ENCODE assay signal across 12 cellular contexts in the genomic region with DNA sequence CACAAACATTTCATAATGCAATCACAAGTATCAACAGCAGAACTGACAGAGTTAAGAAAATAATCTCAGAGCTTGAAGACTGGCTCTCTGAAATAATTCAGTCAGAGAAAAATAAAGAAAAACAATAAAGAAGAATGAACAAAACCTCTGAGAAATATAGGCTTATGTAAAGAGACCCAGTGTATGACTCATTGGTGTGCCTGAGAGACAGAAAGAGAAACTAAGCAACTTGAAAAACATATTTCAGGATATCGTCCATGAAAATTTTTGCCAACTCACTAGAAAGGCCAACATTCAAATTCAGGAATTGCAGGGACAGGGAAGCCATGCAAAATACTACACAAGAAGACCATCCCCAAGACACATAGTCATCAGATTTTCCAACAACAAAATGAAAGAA. TPM values are rescaled to one million over a fixed set of nuclear protein-coding genes. Genes with fewer than 3 reads are reported as not detected.
A peak's percentile ranks its signal among the peaks of the same experiment; 100 is the strongest.
DNase-seq lines count a peak whose midpoint lies in the region; ATAC-seq and TF ChIP-seq lines count a peak whose summit lies in the region.
"Had no signal": no experiment of that assay in that cellular context is flagged by ENCODE, and none has a peak within 500 bp of the region (broad histone marks: within the 10 kb centered on the region; RNA-seq: fewer than 3 reads in every experiment).

No MANE protein-coding gene starts in this region.

- H3K27ac ChIP-seq in BLaER1 treated with 17β-estradiol and CSF1 and Interleukin-3, amounts not matched to agents 10 nM and 100 nM = peak overlapping the region in 8 of 11 experiments; percentile 13 to 66 (median 47); a peak in 14 of 22 replicates
- H3K27ac ChIP-seq: right atrium auricular region had no signal

- DNase-seq in HCEC 1CT (peak; percentile 69), fibroblast of the aortic adventitia (ENCODE audit: low read depth) (peak; percentile 33), GM13977 (ENCODE audit: low spot score) (no peak), NCI-H524 (lab: John Stamatoyannopoulos, UW) (no peak)
- DNase-seq: amniotic stem cell, NCI-H446 treated with DMSO at 0.1 percent for 48 hours had no signal

- no peaks in the 10 kb centered on the region for H3K36me3 ChIP-seq in BLaER1 treated with 17β-estradiol and CSF1 and Interleukin-3, amounts not matched to agents 10 nM and 100 nM
- H3K36me3 ChIP-seq: right atrium auricular region had no signal

- H3K9ac ChIP-seq in BLaER1 treated with 17β-estradiol and CSF1 and Interleukin-3, amounts not matched to agents 10 nM and 100 nM = peak overlapping the region in 2 of 11 experiments; percentile 43 to 52; a peak in 3 of 22 replicates

- in situ Hi-C loops in GM13977 (cut with MboI; ENCODE audit: low pct_unique_long_range_greater_than_20kb, low sequenced_read_pairs, unreplicated experiment) = no loop called here

- ATAC-seq in GM18511 (IDR thresholded peaks at IDR 0.05; ENCODE audit: unreplicated experiment) (no peak), HG02588 (IDR thresholded peaks at IDR 0.05; ENCODE audit: unreplicated experiment) (no peak)

- H3K4me3 ChIP-seq in BLaER1 treated with 17β-estradiol and CSF1 and Interleukin-3, amounts not matched to agents 10 nM and 100 nM = peak overlapping the region in 2 of 10 experiments; percentile 29 to 35; a peak in 2 of 20 replicates
- H3K4me3 ChIP-seq in WI38 (ENCODE audit: low read depth, low read length) (peak overlapping the region; percentile 43), fibroblast of the aortic adventitia (ENCODE audit: low read depth, low read length) (peak overlapping the region; percentile 19)
- H3K4me3 ChIP-seq: right atrium auricular region had no signal

- H3K27me3 ChIP-seq in BLaER1 treated with 17β-estradiol and CSF1 and Interleukin-3, amounts not matched to agents 10 nM and 100 nM = no peaks in the 10 kb centered on the region
- H3K27me3 ChIP-seq: right atrium auricular region had no signal

- peak overlapping the region; percentile 19 to 80 (median 36); a peak in 18 of 22 replicates for H3K4me2 ChIP-seq in BLaER1 treated with 17β-estradiol and CSF1 and Interleukin-3, amounts not matched to agents 10 nM and 100 nM

- no peak for TF ChIP-seq CTCF in WI38 (IDR thresholded peaks at IDR 0.05; ENCODE audit: low read depth, low read length)
- TF ChIP-seq CTCF in fibroblast of the aortic adventitia (IDR thresholded peaks at IDR 0.05; ENCODE audit: insufficient read depth, low read length) = no peak
- TF ChIP-seq CTCF in GM13977 (IDR thresholded peaks at IDR 0.05; ENCODE audit: extremely low read depth, insufficient read depth, missing control alignments) = no peak

- no peaks in the 10 kb centered on the region for H4K20me1 ChIP-seq in BLaER1 treated with 17β-estradiol and CSF1 and Interleukin-3, amounts not matched to agents 10 nM and 100 nM

- H3K4me1 ChIP-seq in BLaER1 treated with 17β-estradiol and CSF1 and Interleukin-3, amounts not matched to agents 10 nM and 100 nM = peaks cover 4 to 70% (median 18%) of the 10 kb centered on the region in 10 experiments; a peak in 17 of 20 replicates
- H3K4me1 ChIP-seq: right atrium auricular region had no signal

- peaks cover 0 to 14% (median 0%) of the 10 kb centered on the region in 11 experiments; a peak in 2 of 22 replicates for H3K9me3 ChIP-seq in BLaER1 treated with 17β-estradiol and CSF1 and Interleukin-3, amounts not matched to agents 10 nM and 100 nM (replicated peaks in 1 of 11)
- H3K9me3 ChIP-seq: right atrium auricular region had no signal

RNA-seq across cellular contexts. Expression of a gene that starts 56.2 kb away (rescaled TPM):
- total RNA-seq in fibroblast of the aortic adventitia (ENCODE audit: low replicate concordance) = not detected in 2 replicates
- total RNA-seq: myocyte, right atrium auricular region had no signal

Comparison
In these comparisons a context has a peak if more than half of its experiments do, and no peak if none do; other contexts are left out.
1. DNase-seq: peak in HCEC 1CT (single experiment) and fibroblast of the aortic adventitia (single experiment); none in GM13977 (single experiment) and NCI-H524 (0 of 2).